Comparison of ENCODE assay signal across 8 cellular contexts in the genomic region with DNA sequence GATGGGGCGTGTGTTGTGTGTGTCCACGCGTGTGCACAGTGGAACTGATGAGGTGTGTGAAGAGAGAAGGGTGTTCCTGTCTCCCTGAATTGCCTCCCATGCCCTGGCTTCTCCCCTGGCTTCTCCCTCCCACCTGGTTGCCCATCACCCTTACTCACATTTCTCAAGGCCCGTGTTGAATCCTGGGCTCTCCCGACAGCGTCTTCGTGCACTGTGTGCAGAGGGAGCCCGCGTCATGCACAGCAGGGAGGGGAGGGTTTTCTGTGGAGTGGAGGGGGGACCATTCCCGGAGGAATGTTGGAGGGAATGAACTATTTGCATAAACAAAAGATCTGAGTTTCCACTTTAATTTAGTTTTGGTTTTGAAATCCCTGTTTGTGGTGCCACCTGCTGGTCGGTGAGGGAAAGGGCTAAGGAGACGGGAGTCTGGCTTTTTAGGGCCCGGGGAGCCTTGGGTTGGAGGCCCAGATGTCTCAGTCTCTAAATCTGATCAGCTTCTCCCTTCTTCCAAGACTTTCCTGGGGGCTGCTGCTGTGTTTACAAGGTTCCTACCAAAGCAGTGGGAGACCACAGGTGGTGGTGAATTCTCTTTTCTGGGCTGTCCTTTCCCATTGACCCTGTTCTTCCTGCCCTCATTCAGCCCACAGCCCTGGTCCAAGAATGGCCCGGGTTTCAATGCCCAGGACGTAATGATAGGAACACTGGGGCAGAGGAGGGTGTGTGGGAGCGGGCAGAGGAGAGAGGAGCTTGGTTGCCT. TPM values are rescaled to one million over a fixed set of nuclear protein-coding genes. Genes with fewer than 3 reads are reported as not detected.
DNase-seq lines count a peak whose midpoint lies in the region; ATAC-seq and TF ChIP-seq lines count a peak whose summit lies in the region.

Gene C1R, minus strand, starts transcription at position 217 of the 757 bp plus-strand sequence. Its CDS starts 57 bp downstream, at position 160.

- peak; percentile 65 for DNase-seq in Calu3
- DNase-seq in HT1080 (ENCODE audit: low read depth): peak; percentile 55
- DNase-seq in SK-MEL-5 (ENCODE audit: low read depth, low spot score): peak; percentile 65
- peak in 1 of 2 donors; percentile 73 for DNase-seq in activated naive CD4-positive, alpha-beta T cell treated with anti-CD3 and anti-CD28 coated beads, Interleukin-2, amount 50 U/mL, for 72 hours (ENCODE audit: low spot score in 2 of 2)
- DNase-seq in glutamatergic neuron: peak; percentile 73
- no peak for DNase-seq in osteocyte (ENCODE audit: extremely low spot score, unreplicated experiment)

- H3K4me1 Mint-ChIP-seq in Calu3 (ENCODE audit: low read depth, unreplicated experiment): no peaks in the 10 kb centered on the region
- peaks cover 9% of the 10 kb centered on the region for H3K4me1 Mint-ChIP-seq in glutamatergic neuron (ENCODE audit: low read depth, unreplicated experiment)
- H3K4me1 Mint-ChIP-seq in osteocyte (ENCODE audit: unreplicated experiment): peaks cover 17% of the 10 kb centered on the region

- peak; percentile 76 to 77 for ATAC-seq in activated naive CD4-positive, alpha-beta T cell treated with anti-CD3 and anti-CD28 coated beads, Interleukin-2, amount 50 U/mL, for 72 hours
- ATAC-seq in GM19452 (IDR thresholded peaks at IDR 0.05; ENCODE audit: unreplicated experiment): no peak

- no peaks in the 10 kb centered on the region for H3K9me3 ChIP-seq in thymus (ENCODE audit: control insufficient read depth)

- peak within 1 kb of the TSS; percentile 52 for H3K4me3 ChIP-seq in thymus (ENCODE audit: low read length)

- H3K36me3 Mint-ChIP-seq in Calu3 (ENCODE audit: insufficient read depth, unreplicated experiment) (peaks cover 26% of the 10 kb centered on the region), glutamatergic neuron (ENCODE audit: unreplicated experiment) (no peaks in the 10 kb centered on the region), osteocyte (ENCODE audit: unreplicated experiment) (peaks cover 3% of the 10 kb centered on the region)
- no peaks in the 10 kb centered on the region for H3K36me3 Mint-ChIP-seq in activated naive CD4-positive, alpha-beta T cell treated with anti-CD3 and anti-CD28 coated beads, Interleukin-2, amount 50 U/mL, for 72 hours

- H3K4me1 ChIP-seq in thymus (ENCODE audit: control insufficient read depth, insufficient read depth, low read length): no peaks in the 10 kb centered on the region

- peak within 1 kb of the TSS; percentile 57 for H3K4me3 Mint-ChIP-seq in Calu3 (ENCODE audit: low read depth, unreplicated experiment)
- no peak within 1 kb of the TSS for H3K4me3 Mint-ChIP-seq in glutamatergic neuron (ENCODE audit: unreplicated experiment)
- H3K4me3 Mint-ChIP-seq in osteocyte (ENCODE audit: unreplicated experiment): peak within 1 kb of the TSS; percentile 74

- peak within 1 kb of the TSS; percentile 75 for H3K27ac ChIP-seq in thymus (ENCODE audit: low read depth)

- no peak within 1 kb of the TSS for H3K27ac Mint-ChIP-seq in Calu3 (ENCODE audit: unreplicated experiment)
- H3K27ac Mint-ChIP-seq in activated naive CD4-positive, alpha-beta T cell treated with anti-CD3 and anti-CD28 coated beads, Interleukin-2, amount 50 U/mL, for 72 hours: peak within 1 kb of the TSS; percentile 91 to 94
- H3K27ac Mint-ChIP-seq in glutamatergic neuron (ENCODE audit: unreplicated experiment): no peak within 1 kb of the TSS
- peak within 1 kb of the TSS; percentile 58 for H3K27ac Mint-ChIP-seq in osteocyte (ENCODE audit: unreplicated experiment)

- in situ Hi-C loops in SK-MEL-5 (cut with HindIII; ENCODE audit: low pct_unique_long_range_greater_than_20kb, low sequenced_read_pairs): no loop called here

- H3K27me3 Mint-ChIP-seq in Calu3 (ENCODE audit: unreplicated experiment) (peaks cover 50% of the 10 kb centered on the region), glutamatergic neuron (ENCODE audit: unreplicated experiment) (peaks cover 7% of the 10 kb centered on the region), osteocyte (ENCODE audit: unreplicated experiment) (peaks cover 3% of the 10 kb centered on the region)

- H3K27me3 ChIP-seq in thymus (ENCODE audit: control insufficient read depth, insufficient read depth): no peaks in the 10 kb centered on the region

- peak; percentile 85 for TF ChIP-seq CTCF in Calu3 (IDR thresholded peaks at IDR 0.05; ENCODE audit: unreplicated experiment)
- TF ChIP-seq CTCF in glutamatergic neuron (IDR thresholded peaks at IDR 0.05; ENCODE audit: partially characterized antibody, unreplicated experiment): peak; percentile 83
- peak; percentile 89 for TF ChIP-seq CTCF in osteocyte (IDR thresholded peaks at IDR 0.05)

- no peaks in the 10 kb centered on the region for H3K36me3 ChIP-seq in thymus (ENCODE audit: control insufficient read depth, insufficient read depth)

- intact Hi-C loops in Calu3 (cut with micrococcal nuclease; ENCODE audit: unreplicated experiment): loop anchor here (1.0 to 5.0 kb wide), 3 partner anchors 32 to 148 kb away; partner anchors contain the start of genes C12orf57, C1S and LPCAT3

- 45% methylated on average over 16 of the region's 16 CpGs for WGBS in thymus

- BruUV-seq in Calu3 (replicated peaks; lab: Mats Ljungman, UMichigan): no TSS peak

- CTCF ChIA-PET in Calu3 (lab: Charles Lee): no interaction called here

- H3K9me3 Mint-ChIP-seq in Calu3 (ENCODE audit: low read depth, unreplicated experiment) (no peaks in the 10 kb centered on the region), glutamatergic neuron (ENCODE audit: unreplicated experiment) (peaks cover 5% of the 10 kb centered on the region), osteocyte (ENCODE audit: unreplicated experiment) (no peaks in the 10 kb centered on the region)
- no peaks in the 10 kb centered on the region for H3K9me3 Mint-ChIP-seq in activated naive CD4-positive, alpha-beta T cell treated with anti-CD3 and anti-CD28 coated beads, Interleukin-2, amount 50 U/mL, for 72 hours

RNA-seq across cellular contexts. Expression of gene C1R, which starts in this region (rescaled TPM):
- total RNA-seq in Calu3 (2022) (7.6 and 7.9 TPM in 2 replicates), glutamatergic neuron (ENCODE audit: unreplicated experiment) (1.0 TPM), osteocyte (35.1 and 38.4 TPM in 2 replicates)
- 1.3 and 2.3 TPM in 2 replicates for total RNA-seq in HT1080 (2014; rRNA removed; shearing (Covaris generic))
- polyA plus RNA-seq in HT1080 (2015; cell fraction: cytosol; rRNA removed): 1.9 and 3.3 TPM in 2 replicates
- polyA plus RNA-seq in HT1080 (2015; cell fraction: nucleus; rRNA removed): 8.9 and 15.4 TPM in 2 replicates
- total RNA-seq in SK-MEL-5 (2014; rRNA removed; shearing (Covaris generic)): 2.0 and 2.5 TPM in 2 replicates
- 8.1 and 11.4 TPM in 2 replicates for polyA plus RNA-seq in SK-MEL-5 (2015; cell fraction: cytosol; rRNA removed)
- polyA plus RNA-seq in SK-MEL-5 (2015; cell fraction: nucleus; rRNA removed): 3.4 and 5.6 TPM in 2 replicates
- 1 to 10 TPM; 3.9 to 5.6 TPM for total RNA-seq in activated naive CD4-positive, alpha-beta T cell treated with anti-CD3 and anti-CD28 coated beads, Interleukin-2, amount 50 U/mL, for 72 hours
- polyA plus RNA-seq in thymus: 149 TPM

Comparison
In these comparisons a context has a peak if more than half of its experiments do, and no peak if none do; other contexts are left out.
1. H3K27ac Mint-ChIP-seq: peak in activated naive CD4-positive, alpha-beta T cell treated with anti-CD3 and anti-CD28 coated beads, Interleukin-2, amount 50 U/mL, for 72 hours (2 of 2) and osteocyte (single experiment); none in Calu3 (single experiment) and glutamatergic neuron (single experiment).
2. Peak in every context shown above with its lines, with median percentiles within 50 percentile points of each other: CTCF ChIP-seq.